In genomic region chr5:92401492-92401891, GRCh38 we compare ENCODE assay signal across 16 cellular contexts.
DNase-seq lines count a peak whose midpoint lies in the region; ATAC-seq and TF ChIP-seq lines count a peak whose summit lies in the region.
"Had no signal": no experiment of that assay in that cellular context is flagged by ENCODE, and none has a peak within 500 bp of the region (broad histone marks: within the 10 kb centered on the region; RNA-seq: fewer than 3 reads in every experiment).

No MANE protein-coding gene starts in this region.

- H3K4me3 ChIP-seq in mammary epithelial cell (replicated peaks in 1 of 3; ENCODE audit: insufficient read depth in 1 of 3, low read depth in 2 of 3, low read length in 3 of 3) (no peak overlapping the region), Panc1 (ENCODE audit: low read depth in 2 of 2, low read length in 2 of 2) (no peak overlapping the region), hepatocyte (no peak overlapping the region), heart right ventricle (no peak overlapping the region)
- H3K4me3 ChIP-seq: ovary, SJSA1, tibial artery had no signal

- in situ Hi-C loops in mammary epithelial cell (cut with MboI; ENCODE audit: low sequenced_read_pairs in 2 of 2) (no loop called here), Panc1 (cut with HindIII; ENCODE audit: low pct_unique_long_range_greater_than_20kb, low sequenced_read_pairs) (no loop called here)

- H2AFZ ChIP-seq in mammary epithelial cell (ENCODE audit: low read depth, low read length): no peak overlapping the region
- no peak overlapping the region for H2AFZ ChIP-seq in hepatocyte

- no peaks in the 10 kb centered on the region for H3K79me2 ChIP-seq in mammary epithelial cell (ENCODE audit: insufficient read depth, low read length)
- H3K79me2 ChIP-seq in hepatocyte: no peaks in the 10 kb centered on the region

- DNase-seq in mammary epithelial cell (peak; percentile 16), MCF 10A (ENCODE audit: unreplicated experiment) (no peak), Panc1 (ENCODE audit: low read depth, low spot score) (no peak), hepatocyte (ENCODE audit: low spot score) (peak; percentile 5), NK-92 (lab: John Stamatoyannopoulos, UW; ENCODE audit: unreplicated experiment) (no peak), heart right ventricle (no peak)
- DNase-seq: activated CD4-positive, alpha-beta T cell treated with anti-CD3 and anti-CD28 coated beads for 48 hours; activated naive CD4-positive, alpha-beta T cell treated with anti-CD3 and anti-CD28 coated beads for 36 hours; effector memory CD4-positive, alpha-beta T cell; GF-D8; NCI-H1930; ovary; tibial artery had no signal

- CTCF ChIA-PET in mammary epithelial cell (lab: Charles Lee; ENCODE audit: low non-redundant PET): no interaction called here
- CTCF ChIA-PET in MCF 10A (lab: Yijun Ruan, JAX): interaction anchor here (0.7 to 1.0 kb wide), 2 partner anchors 36 to 41 kb away, joined by 3 read pairs; no protein-coding TSS in a partner anchor
- CTCF ChIA-PET in Panc1 (lab: Charles Lee): no interaction called here

- H3K4me1 Mint-ChIP-seq in MCF 10A (ENCODE audit: insufficient read depth, unreplicated experiment): no peaks in the 10 kb centered on the region

- no peak overlapping the region for H3K9ac ChIP-seq in mammary epithelial cell (ENCODE audit: insufficient read depth, low read length)

- POLR2A ChIA-PET in MCF 10A (lab: Yijun Ruan, JAX) (no interaction called here), Panc1 (lab: Charles Lee) (no interaction called here)

- H3K4me2 ChIP-seq in mammary epithelial cell (ENCODE audit: insufficient read depth, low read depth, low read length) (no peak overlapping the region), hepatocyte (no peak overlapping the region)

- peaks cover under 1% of the 10 kb centered on the region for H3K9me3 Mint-ChIP-seq in MCF 10A (ENCODE audit: unreplicated experiment)
- H3K9me3 Mint-ChIP-seq: activated naive CD4-positive, alpha-beta T cell treated with anti-CD3 and anti-CD28 coated beads for 36 hours had no signal

- no peaks in the 10 kb centered on the region for H3K27me3 Mint-ChIP-seq in MCF 10A (ENCODE audit: insufficient read depth, unreplicated experiment)

- intact Hi-C loops in mammary epithelial cell (cut with micrococcal nuclease) (no loop called here), MCF 10A (cut with micrococcal nuclease) (no loop called here), Panc1 (cut with micrococcal nuclease; ENCODE audit: unreplicated experiment) (no loop called here), heart right ventricle (cut with DNase I) (no loop called here)

- WGBS in mammary epithelial cell (ENCODE audit: low coverage, missing lambda C conversion rate): 23% methylated on average over 5 of the region's 5 CpGs
- WGBS in hepatocyte (ENCODE audit: low lambda C conversion rate, missing lambda C conversion rate): 57% methylated on average over 5 of the region's 5 CpGs
- 58 to 72% methylated on average over 5 of the region's 5 CpGs for whole genome bisulfite sequencing in heart right ventricle, 2 donors

- ATAC-seq in Panc1 (no peak), GM19395 (IDR thresholded peaks at IDR 0.05; ENCODE audit: unreplicated experiment) (no peak), heart right ventricle (no peak), HG02588 (IDR thresholded peaks at IDR 0.05; ENCODE audit: unreplicated experiment) (no peak)

- H4K20me1 ChIP-seq in mammary epithelial cell (ENCODE audit: insufficient read depth, low read length): no peaks in the 10 kb centered on the region
- H4K20me1 ChIP-seq in hepatocyte (ENCODE audit: insufficient read depth, poor library complexity, severe bottlenecking): no peaks in the 10 kb centered on the region

- BruUV-seq in mammary epithelial cell (replicated peaks; lab: Mats Ljungman, UMichigan): no TSS peak
- BruUV-seq in MCF 10A (replicated peaks; lab: Mats Ljungman, UMichigan): no TSS peak
- no TSS peak for BruUV-seq in Panc1 (replicated peaks; lab: Mats Ljungman, UMichigan)

- no peaks in the 10 kb centered on the region for H3K36me3 Mint-ChIP-seq in MCF 10A (ENCODE audit: insufficient read depth, unreplicated experiment)

- H3K4me1 ChIP-seq in mammary epithelial cell (ENCODE audit: insufficient read depth, low read length): no peaks in the 10 kb centered on the region
- no peaks in the 10 kb centered on the region for H3K4me1 ChIP-seq in Panc1 (ENCODE audit: control insufficient read depth, insufficient read depth, low read length)
- H3K4me1 ChIP-seq in hepatocyte (ENCODE audit: insufficient read depth): no peaks in the 10 kb centered on the region
- no peaks in the 10 kb centered on the region for H3K4me1 ChIP-seq in heart right ventricle
- H3K4me1 ChIP-seq: SJSA1, tibial artery had no signal

- no peak for TF ChIP-seq CTCF in mammary epithelial cell (conservative IDR thresholded peaks at IDR 0.05 in 1 of 2, IDR thresholded peaks at IDR 0.05 in 1 of 2; ENCODE audit: extremely low read depth in 1 of 2, insufficient read depth in 1 of 2, low read depth in 1 of 2, low read length in 2 of 2)
- TF ChIP-seq CTCF in MCF 10A (IDR thresholded peaks at IDR 0.05; ENCODE audit: unreplicated experiment): no peak
- TF ChIP-seq CTCF in Panc1 (IDR thresholded peaks at IDR 0.05): no peak
- no peak for TF ChIP-seq CTCF in hepatocyte (IDR thresholded peaks at IDR 0.05; ENCODE audit: poor library complexity)
- TF ChIP-seq CTCF in heart right ventricle (IDR thresholded peaks at IDR 0.05): no peak

- H3K27me3 ChIP-seq in mammary epithelial cell (ENCODE audit: insufficient read depth, low read length) (peaks cover 7% of the 10 kb centered on the region), Panc1 (ENCODE audit: control insufficient read depth, insufficient read depth, low read length) (no peaks in the 10 kb centered on the region), hepatocyte (no peaks in the 10 kb centered on the region), heart right ventricle (no peaks in the 10 kb centered on the region)
- H3K27me3 ChIP-seq: ovary, tibial artery had no signal

- H3K27ac ChIP-seq in mammary epithelial cell (ENCODE audit: insufficient read depth, low read depth, low read length) (no peak overlapping the region), Panc1 (ENCODE audit: low read length) (peak overlapping the region; percentile 55; the same call in 1 of the 2 replicates), hepatocyte (no peak overlapping the region), heart right ventricle (no peak overlapping the region)
- H3K27ac ChIP-seq: ovary, SJSA1, tibial artery had no signal

- H3K36me3 ChIP-seq in mammary epithelial cell (ENCODE audit: insufficient read depth, low read length) (no peaks in the 10 kb centered on the region), Panc1 (ENCODE audit: control insufficient read depth, insufficient read depth, low read length) (no peaks in the 10 kb centered on the region), hepatocyte (replicated peaks; ENCODE audit: insufficient read depth, low read depth) (no peaks in the 10 kb centered on the region), heart right ventricle (no peaks in the 10 kb centered on the region)
- H3K36me3 ChIP-seq: ovary, SJSA1, tibial artery had no signal

- no peaks in the 10 kb centered on the region for H3K9me2 ChIP-seq in hepatocyte (replicated peaks; ENCODE audit: insufficient read depth)

- H3K4me3 Mint-ChIP-seq in MCF 10A (ENCODE audit: unreplicated experiment): no peak overlapping the region
- H3K4me3 Mint-ChIP-seq: activated naive CD4-positive, alpha-beta T cell treated with anti-CD3 and anti-CD28 coated beads for 36 hours had no signal

- no peaks in the 10 kb centered on the region for H3K9me3 ChIP-seq in mammary epithelial cell (replicated peaks; ENCODE audit: insufficient read depth, low read length)
- H3K9me3 ChIP-seq in Panc1 (ENCODE audit: control insufficient read depth, insufficient read depth, low read depth, low read length): no peaks in the 10 kb centered on the region
- H3K9me3 ChIP-seq in hepatocyte (ENCODE audit: low read depth): no peaks in the 10 kb centered on the region
- no peaks in the 10 kb centered on the region for H3K9me3 ChIP-seq in heart right ventricle
- H3K9me3 ChIP-seq: ovary, SJSA1, tibial artery had no signal

- no peak overlapping the region for H3K27ac Mint-ChIP-seq in MCF 10A (ENCODE audit: low read depth, unreplicated experiment)
- H3K27ac Mint-ChIP-seq: activated naive CD4-positive, alpha-beta T cell treated with anti-CD3 and anti-CD28 coated beads for 36 hours had no signal

- dilution Hi-C loops in mammary epithelial cell (cut with HindIII; ENCODE audit: low sequenced_read_pairs): no loop called here

Comparison
In these comparisons a context has a peak if more than half of its experiments do, and no peak if none do; other contexts are left out.
1. DNase-seq: peak in mammary epithelial cell (single experiment) and hepatocyte (single experiment); none in MCF 10A (single experiment), Panc1 (single experiment), NK-92 (single experiment) and heart right ventricle (0 of 2).